1 cellular context compared by ENCODE assay signal in genomic region chr21:42097860-42098259, GRCh38.
TF ChIP-seq lines count a peak whose summit lies in the region.

No MANE protein-coding gene starts in this region.

TF ChIP-seq in GM23338, 12 proteins besides CTCF, POLR2A, EP300 and RAD21 (continued from another document):
- no peak for TF ChIP-seq ZNF462 (CRISPR knock-in tag; IDR thresholded peaks at IDR 0.05)
